21 cellular contexts compared by ENCODE assay signal in genomic region chr10:58140706-58141347, GRCh38.
DNase-seq lines count a peak whose midpoint lies in the region; ATAC-seq and TF ChIP-seq lines count a peak whose summit lies in the region.
"Had no signal": no experiment of that assay in that cellular context is flagged by ENCODE, and none has a peak within 500 bp of the region (broad histone marks: within the 10 kb centered on the region; RNA-seq: fewer than 3 reads in every experiment).

No MANE protein-coding gene starts in this region.

- TF ChIP-seq CTCF in WERI-Rb-1 (IDR thresholded peaks at IDR 0.05; ENCODE audit: low read depth, low read length) (no peak), mucosa of descending colon (IDR thresholded peaks at IDR 0.05) (no peak), breast epithelium (IDR thresholded peaks at IDR 0.05) (no peak)

- H3K4me1 ChIP-seq in mucosa of descending colon (ENCODE audit: low read depth) (no peaks in the 10 kb centered on the region), breast epithelium (no peaks in the 10 kb centered on the region)
- H3K4me1 ChIP-seq: A549, Caco-2, HAP-1 had no signal

- ATAC-seq in mucosa of descending colon (peak; percentile 31), HG02610 (IDR thresholded peaks at IDR 0.05; ENCODE audit: unreplicated experiment) (no peak)
- ATAC-seq: A549, GM12878 had no signal

- H3K9me3 ChIP-seq in WERI-Rb-1 (ENCODE audit: severe bottlenecking) (peaks cover 2% of the 10 kb centered on the region), mucosa of descending colon (no peaks in the 10 kb centered on the region), breast epithelium (no peaks in the 10 kb centered on the region)
- H3K9me3 ChIP-seq: Caco-2, HAP-1 had no signal

- no peak overlapping the region for H3K27ac ChIP-seq in WERI-Rb-1
- no peak overlapping the region for H3K27ac ChIP-seq in breast epithelium
- H3K27ac ChIP-seq: 22Rv1, A549, C4-2B, HL-60 had no signal

- H3K4me3 ChIP-seq in WERI-Rb-1 (ENCODE audit: low read depth, low read length) = no peak overlapping the region
- H3K4me3 ChIP-seq in mucosa of descending colon = no peak overlapping the region
- H3K4me3 ChIP-seq in breast epithelium = no peak overlapping the region
- H3K4me3 ChIP-seq: A549, GM12878, HAP-1 had no signal

- H3K27me3 ChIP-seq in WERI-Rb-1 (ENCODE audit: insufficient read depth, low read depth, severe bottlenecking) = no peaks in the 10 kb centered on the region
- peaks cover 0 to 4% of the 10 kb centered on the region in 2 donors for H3K27me3 ChIP-seq in breast epithelium

- H3K36me3 ChIP-seq in WERI-Rb-1 = no peaks in the 10 kb centered on the region
- H3K36me3 ChIP-seq in mucosa of descending colon (ENCODE audit: low read depth) = no peaks in the 10 kb centered on the region
- H3K36me3 ChIP-seq in breast epithelium = no peaks in the 10 kb centered on the region
- H3K36me3 ChIP-seq: HAP-1 had no signal

- intact Hi-C loops in mucosa of descending colon (cut with DNase I, micrococcal nuclease) (no loop called here), breast epithelium (cut with DNase I; ENCODE audit: low total_unique reads) (no loop called here)

- DNase-seq in NCI-H2227 (lab: John Stamatoyannopoulos, UW; ENCODE audit: unreplicated experiment) = peak; percentile 15
- DNase-seq in NCI-H2227 treated with DMSO at 0.1 percent for 48 hours (lab: John Stamatoyannopoulos, UW) = no peak
- peak; percentile 57 for DNase-seq in D341Med (ENCODE audit: low spot score)
- DNase-seq in WERI-Rb-1 = peak; percentile 56
- no peak for DNase-seq in mucosa of descending colon
- DNase-seq in DMS 273 treated with DMSO at 0.1 percent for 48 hours (lab: John Stamatoyannopoulos, UW) = no peak
- no peak for DNase-seq in breast epithelium (ENCODE audit: low spot score in 2 of 2)
- DNase-seq: AML-193; Caco-2; CD4-positive, alpha-beta T cell; DMS53; DND-41; EL; IMR-90 had no signal

- TF ChIP-seq POLR2A in breast epithelium (IDR thresholded peaks at IDR 0.05) = no peak

Comparison
In these comparisons a context has a peak if more than half of its experiments do, and no peak if none do; other contexts are left out.
1. DNase-seq: peak in NCI-H2227 (single experiment), D341Med (single experiment) and WERI-Rb-1 (single experiment); none in NCI-H2227 treated with DMSO at 0.1 percent for 48 hours (single experiment), mucosa of descending colon (0 of 3), DMS 273 treated with DMSO at 0.1 percent for 48 hours (single experiment) and breast epithelium (0 of 2).